In the genomic region with DNA sequence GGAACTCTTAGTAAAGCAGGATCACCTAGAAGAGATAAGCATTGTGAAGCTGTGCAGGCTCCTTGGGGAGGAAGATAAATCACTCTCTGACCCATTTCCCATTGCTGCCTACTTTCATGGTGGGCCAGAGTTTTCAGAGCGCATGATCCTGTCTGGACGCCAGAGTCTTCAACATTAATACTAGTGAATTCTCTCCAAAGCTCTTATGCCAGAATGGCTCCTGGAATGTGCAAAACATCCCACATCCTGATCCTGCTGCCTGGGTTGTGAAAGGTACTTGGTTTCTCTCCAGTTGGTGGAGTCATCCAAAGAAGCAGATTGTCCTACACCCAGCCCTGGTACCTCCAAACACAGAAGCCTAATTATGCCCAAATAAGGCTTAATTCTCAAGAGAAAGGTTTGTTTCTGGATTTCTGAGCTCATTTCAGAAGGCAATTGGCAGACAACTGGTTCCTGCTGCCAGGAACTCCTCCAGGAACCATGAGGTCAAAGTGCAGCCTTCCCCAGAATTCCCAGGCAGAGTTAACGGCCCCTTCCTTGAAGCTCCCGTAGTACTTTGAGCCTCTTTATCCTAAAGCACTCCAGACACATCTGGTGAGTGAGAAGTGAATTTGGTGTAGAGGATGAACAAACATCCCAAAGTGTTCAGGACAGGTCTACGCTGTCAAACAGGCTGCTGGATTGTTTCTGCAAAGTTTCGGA, we compare ENCODE assay signal across 11 cellular contexts.
DNase-seq lines count a peak whose midpoint lies in the region; ATAC-seq and TF ChIP-seq lines count a peak whose summit lies in the region.
"Had no signal": no experiment of that assay in that cellular context is flagged by ENCODE, and none has a peak within 500 bp of the region (broad histone marks: within the 10 kb centered on the region; RNA-seq: fewer than 3 reads in every experiment).

No MANE protein-coding gene starts in this region.

- no peaks in the 10 kb centered on the region for H4K20me1 ChIP-seq in OCI-LY7 (ENCODE audit: insufficient read depth, low read length)

- ATAC-seq in GM21515 (IDR thresholded peaks at IDR 0.05; ENCODE audit: unreplicated experiment) = no peak
- no peak for ATAC-seq in GM21381 (IDR thresholded peaks at IDR 0.05; ENCODE audit: unreplicated experiment)
- ATAC-seq: activated CD8-positive, alpha-beta T cell treated with anti-CD3 and anti-CD28 coated beads for 36 hours; Panc1 had no signal

- no peak overlapping the region for H3K4me3 ChIP-seq in cardiac fibroblast (replicated peaks in 1 of 2; ENCODE audit: low read depth in 2 of 2, low read length in 2 of 2)
- H3K4me3 ChIP-seq in lower leg skin (ENCODE audit: low read depth, poor library complexity, severe bottlenecking) = no peak overlapping the region
- no peak overlapping the region for H3K4me3 ChIP-seq in OCI-LY7 (ENCODE audit: low read depth, low read length, poor library complexity, severe bottlenecking)

- H3K27ac ChIP-seq in OCI-LY7 (ENCODE audit: low read depth, low read length, poor library complexity, severe bottlenecking) = no peak overlapping the region

- H3K9me3 ChIP-seq in OCI-LY7 (ENCODE audit: low read length) = no peaks in the 10 kb centered on the region

- CTCF ChIA-PET in OCI-LY7 (lab: Charles Lee; ENCODE audit: unreplicated experiment) = no interaction called here

- no peaks in the 10 kb centered on the region for H3K4me1 ChIP-seq in OCI-LY7 (ENCODE audit: insufficient read depth, low read length, poor library complexity, severe bottlenecking)

- H3K79me2 ChIP-seq in OCI-LY7 (ENCODE audit: insufficient read depth, low read depth, low read length) = no peaks in the 10 kb centered on the region

- H3K4me2 ChIP-seq in OCI-LY7 (ENCODE audit: low read length) = no peak overlapping the region

- TF ChIP-seq CTCF in cardiac fibroblast (IDR thresholded peaks at IDR 0.05; ENCODE audit: low read depth, low read length) (no peak), lower leg skin (IDR thresholded peaks at IDR 0.05) (no peak), OCI-LY7 (conservative IDR thresholded peaks at IDR 0.05; ENCODE audit: low read length) (no peak)

- no peaks in the 10 kb centered on the region for H3K9me2 ChIP-seq in OCI-LY7 (ENCODE audit: insufficient read depth, low read length)

- WGBS in lower leg skin, 2 donors = 63 to 79% methylated on average over 6 of the region's 6 CpGs

- no peaks in the 10 kb centered on the region for H3K36me3 ChIP-seq in OCI-LY7 (ENCODE audit: insufficient read depth, low read length)

- H2AFZ ChIP-seq in OCI-LY7 (ENCODE audit: low read length) = no peak overlapping the region

- TF ChIP-seq POLR2A in lower leg skin (IDR thresholded peaks at IDR 0.05) = no peak

- intact Hi-C loops in lower leg skin (cut with DNase I; ENCODE audit: low total_unique reads) = no loop called here
- intact Hi-C loops in OCI-LY7 (cut with micrococcal nuclease; ENCODE audit: unreplicated experiment) = no loop called here

- DNase-seq in GM04504 (ENCODE audit: low read depth) = peak; percentile 67
- DNase-seq in cardiac fibroblast (ENCODE audit: low read depth in 2 of 2) = peak; percentile 30 to 92
- DNase-seq in lower leg skin (ENCODE audit: low spot score in 2 of 2) = peak; percentile 49 to 85
- peak; percentile 78 for DNase-seq in stromal cell of bone marrow (ENCODE audit: low read depth)
- no peak for DNase-seq in NCI-H1436 treated with DMSO at 0.1 percent for 48 hours (lab: John Stamatoyannopoulos, UW)
- DNase-seq in OCI-LY7 (ENCODE audit: low spot score) = no peak
- DNase-seq: activated CD8-positive, alpha-beta T cell treated with anti-CD3 and anti-CD28 coated beads for 36 hours; activated naive CD4-positive, alpha-beta T cell had no signal

- BruUV-seq in OCI-LY7 (replicated peaks; lab: Mats Ljungman, UMichigan) = no TSS peak

- POLR2A ChIA-PET in OCI-LY7 (lab: Charles Lee) = no interaction called here

Comparison
In these comparisons a context has a peak if more than half of its experiments do, and no peak if none do; other contexts are left out.
1. DNase-seq: peak in GM04504 (single experiment), cardiac fibroblast (2 of 2), lower leg skin (2 of 2) and stromal cell of bone marrow (single experiment); none in NCI-H1436 treated with DMSO at 0.1 percent for 48 hours (single experiment) and OCI-LY7 (single experiment).